Comparison of ENCODE assay signal across 9 cellular contexts in the genomic region with DNA sequence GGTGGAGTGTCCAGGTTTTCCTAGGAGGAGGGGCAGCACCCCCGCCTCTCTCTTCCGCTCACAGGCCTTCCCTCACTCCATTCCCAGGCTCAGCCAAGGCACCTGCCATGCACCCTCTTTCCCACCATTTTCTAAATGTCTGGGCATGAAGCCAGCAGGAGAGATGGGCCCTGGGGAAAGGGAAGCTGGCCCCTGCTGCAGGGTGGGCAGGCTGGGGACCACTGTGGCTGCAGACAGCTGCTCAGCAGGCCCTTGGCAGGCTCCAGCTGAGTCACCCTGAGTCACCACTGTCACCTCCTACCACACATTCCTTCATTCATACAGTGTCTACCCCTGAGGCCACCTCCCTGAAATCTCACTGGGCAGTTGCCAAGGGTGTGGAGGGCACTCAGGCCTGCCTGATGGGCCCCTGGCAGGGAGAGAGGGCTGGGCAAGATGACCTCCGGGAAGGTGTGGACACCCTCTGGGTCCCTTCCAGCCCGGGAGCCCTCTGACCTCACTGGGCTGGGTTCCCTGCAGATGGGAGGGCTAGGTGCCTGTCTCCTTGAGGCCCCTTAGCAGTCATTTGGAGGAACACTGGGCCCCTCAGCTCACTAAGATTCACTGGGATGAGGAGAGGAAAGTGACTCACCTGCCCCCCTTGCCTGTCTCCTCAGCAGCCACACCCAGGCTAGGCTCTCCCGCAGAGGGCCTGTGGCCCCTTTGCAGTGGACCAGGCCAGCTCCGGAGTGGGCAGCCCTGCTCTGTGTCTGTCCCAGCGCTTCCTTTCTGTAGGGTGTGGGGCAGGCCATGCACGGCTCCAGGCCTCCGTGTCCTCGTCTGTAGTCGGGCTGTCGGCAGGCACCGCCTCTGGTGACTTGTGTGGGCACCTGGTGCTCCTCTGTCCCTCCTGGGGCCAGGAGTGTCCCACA. TPM values are rescaled to one million over a fixed set of nuclear protein-coding genes. Genes with fewer than 3 reads are reported as not detected.
A peak's percentile ranks its signal among the peaks of the same experiment; 100 is the strongest.
DNase-seq lines count a peak whose midpoint lies in the region; ATAC-seq lines count a peak whose summit lies in the region.
"Had no signal": no experiment of that assay in that cellular context is flagged by ENCODE, and none has a peak within 500 bp of the region (broad histone marks: within the 10 kb centered on the region; RNA-seq: fewer than 3 reads in every experiment).

No MANE protein-coding gene starts in this region.

- no peaks in the 10 kb centered on the region for H3K9me3 ChIP-seq in aorta (ENCODE audit: control insufficient read depth, low read length)
- H3K9me3 ChIP-seq: right lobe of liver had no signal

- H3K4me3 ChIP-seq in aorta (ENCODE audit: low read length in 2 of 2): no peak overlapping the region
- H3K4me3 ChIP-seq: right lobe of liver had no signal

- H3K4me3 Mint-ChIP-seq in stimulated activated naive CD8-positive, alpha-beta T cell treated with anti-CD3 and anti-CD28 coated beads, Interleukin-15, amount 100 ng/mL, for 72 hours: no peak overlapping the region

- peak; percentile 55 for ATAC-seq in stimulated activated naive CD8-positive, alpha-beta T cell treated with anti-CD3 and anti-CD28 coated beads, Interleukin-15, Interleukin-2, amounts not matched to agents 100 U/mL and 50 U/mL, for 24 hours
- ATAC-seq in stimulated activated naive CD8-positive, alpha-beta T cell treated with anti-CD3 and anti-CD28 coated beads, Interleukin-15, amount 100 ng/mL, for 72 hours: no peak
- no peak for ATAC-seq in aorta (ENCODE audit: low FRiP score)
- ATAC-seq in sciatic nerve: no peak
- no peak for ATAC-seq in GM21529 (IDR thresholded peaks at IDR 0.05; ENCODE audit: unreplicated experiment)

- H3K27ac ChIP-seq in aorta (ENCODE audit: low read depth in 1 of 2, low read length in 2 of 2): no peak overlapping the region
- H3K27ac ChIP-seq: right lobe of liver had no signal

- 89 to 90% methylated on average over 13 of the region's 13 CpGs for WGBS in aorta, 2 donors

- H3K9me3 Mint-ChIP-seq in stimulated activated naive CD8-positive, alpha-beta T cell treated with anti-CD3 and anti-CD28 coated beads, Interleukin-15, amount 100 ng/mL, for 72 hours: no peaks in the 10 kb centered on the region

- H3K4me1 ChIP-seq in aorta (ENCODE audit: control insufficient read depth in 1 of 2, insufficient read depth in 2 of 2, low read length in 2 of 2): no peaks in the 10 kb centered on the region

- H3K27ac Mint-ChIP-seq in stimulated activated naive CD8-positive, alpha-beta T cell treated with anti-CD3 and anti-CD28 coated beads, Interleukin-15, amount 100 ng/mL, for 72 hours: no peak overlapping the region

- no peaks in the 10 kb centered on the region for H3K27me3 ChIP-seq in aorta (ENCODE audit: control insufficient read depth in 1 of 2, insufficient read depth in 2 of 2, low read length in 1 of 2)
- H3K27me3 ChIP-seq: right lobe of liver had no signal

- H3K36me3 ChIP-seq in aorta (ENCODE audit: control insufficient read depth in 1 of 2, insufficient read depth in 2 of 2, low read length in 1 of 2): no peaks in the 10 kb centered on the region
- H3K36me3 ChIP-seq: right lobe of liver had no signal

- intact Hi-C loops in aorta (cut with DNase I): loop anchor here in 1 of 2 donors (2.0 kb wide), 1 partner anchor 17 kb away; no protein-coding TSS in a partner anchor
- intact Hi-C loops in sciatic nerve (cut with DNase I): no loop called here

- peak; percentile 62 for DNase-seq in stimulated activated naive CD8-positive, alpha-beta T cell treated with anti-CD3 and anti-CD28 coated beads, Interleukin-15, Interleukin-2, amounts not matched to agents 100 U/mL and 50 U/mL, for 24 hours
- DNase-seq in stimulated activated naive CD8-positive, alpha-beta T cell treated with anti-CD3 and anti-CD28 coated beads, Interleukin-15, amount 100 ng/mL, for 72 hours: no peak
- peak; percentile 96 for DNase-seq in T1000 (lab: John Stamatoyannopoulos, UW)
- peak; percentile 98 for DNase-seq in hepatic stellate cell (ENCODE audit: low spot score)
- DNase-seq in aorta: peak; percentile 76 to 87
- no peak for DNase-seq in sciatic nerve (ENCODE audit: low spot score)
- no peak for DNase-seq in hippocampal formation (lab: John Stamatoyannopoulos, UW)

- H3K4me1 Mint-ChIP-seq in stimulated activated naive CD8-positive, alpha-beta T cell treated with anti-CD3 and anti-CD28 coated beads, Interleukin-15, amount 100 ng/mL, for 72 hours: peaks cover 49% of the 10 kb centered on the region

- no peaks in the 10 kb centered on the region for H3K27me3 Mint-ChIP-seq in stimulated activated naive CD8-positive, alpha-beta T cell treated with anti-CD3 and anti-CD28 coated beads, Interleukin-15, amount 100 ng/mL, for 72 hours

RNA-seq across cellular contexts. Expression of a gene that starts 7.8 kb away (rescaled TPM):
- total RNA-seq in aorta: under 1 TPM in 1 of 2 donors, not detected in 1; 0.52 TPM
- polyA plus RNA-seq in aorta: not detected
- total RNA-seq in sciatic nerve: 1.2 TPM

Comparison
In these comparisons a context has a peak if more than half of its experiments do, and no peak if none do; other contexts are left out.
1. DNase-seq: peak in stimulated activated naive CD8-positive, alpha-beta T cell treated with anti-CD3 and anti-CD28 coated beads, Interleukin-15, Interleukin-2, amounts not matched to agents 100 U/mL and 50 U/mL, for 24 hours (single experiment), T1000 (single experiment), hepatic stellate cell (single experiment) and aorta (2 of 2); none in stimulated activated naive CD8-positive, alpha-beta T cell treated with anti-CD3 and anti-CD28 coated beads, Interleukin-15, amount 100 ng/mL, for 72 hours (0 of 2), sciatic nerve (single experiment) and hippocampal formation (0 of 2).